ENCODE assay signal across 8 cellular contexts in genomic region chr6:16762547-16763477, GRCh38. TPM values are rescaled to one million over a fixed set of nuclear protein-coding genes. Genes with fewer than 3 reads are reported as not detected.
A peak's percentile ranks its signal among the peaks of the same experiment; 100 is the strongest.
DNase-seq lines count a peak whose midpoint lies in the region; ATAC-seq and TF ChIP-seq lines count a peak whose summit lies in the region.

No MANE protein-coding gene starts in this region.

- no peak for TF ChIP-seq POLR2A in body of pancreas (IDR thresholded peaks at IDR 0.05)

- H3K4me3 ChIP-seq in body of pancreas (peak overlapping the region; percentile 22 to 58), iPS-18a (ENCODE audit: low read length) (peak overlapping the region; percentile 84), skeletal muscle satellite cell (ENCODE audit: low read length) (peak overlapping the region; percentile 88)

- peak overlapping the region; percentile 93 to 99 (median 97) for H3K27ac ChIP-seq in body of pancreas
- no peak overlapping the region for H3K27ac ChIP-seq in iPS-18a (ENCODE audit: low read length)

- intact Hi-C loops in body of pancreas (cut with DNase I), result no loop called here

- peak; percentile 18 for ATAC-seq in GM21737 (IDR thresholded peaks at IDR 0.05; ENCODE audit: unreplicated experiment)
- ATAC-seq in body of pancreas, result peak; percentile 17
- ATAC-seq in HG03460 (IDR thresholded peaks at IDR 0.05; ENCODE audit: unreplicated experiment), result no peak

- no peaks in the 10 kb centered on the region for H3K9me3 ChIP-seq in body of pancreas
- no peaks in the 10 kb centered on the region for H3K9me3 ChIP-seq in iPS-18a (ENCODE audit: control insufficient read depth, low read depth, low read length)
- no peaks in the 10 kb centered on the region for H3K9me3 ChIP-seq in skeletal muscle satellite cell (replicated peaks; ENCODE audit: low read length)

- H3K4me1 ChIP-seq in body of pancreas, result peaks cover 12% of the 10 kb centered on the region
- H3K4me1 ChIP-seq in iPS-18a (ENCODE audit: control insufficient read depth, low read depth, low read length), result peaks cover 14% of the 10 kb centered on the region
- peaks cover 63% of the 10 kb centered on the region for H3K4me1 ChIP-seq in skeletal muscle satellite cell (ENCODE audit: control insufficient read depth, insufficient read depth, low read length)

- H3K4me2 ChIP-seq in skeletal muscle satellite cell (ENCODE audit: low read length), result peak overlapping the region; percentile 95

- H3K36me3 ChIP-seq in body of pancreas (replicated peaks in 1 of 2; ENCODE audit: insufficient read depth in 1 of 2, low read depth in 2 of 2) (no peaks in the 10 kb centered on the region), iPS-18a (ENCODE audit: control insufficient read depth, low read depth, low read length) (no peaks in the 10 kb centered on the region), skeletal muscle satellite cell (ENCODE audit: insufficient read depth, low read length) (no peaks in the 10 kb centered on the region)

- TF ChIP-seq CTCF in body of pancreas (IDR thresholded peaks at IDR 0.05), result peak; percentile 51 to 88 (median 82)

- peak overlapping the region; percentile 58 for H3K9ac ChIP-seq in iPS-18a (ENCODE audit: low read length)
- H3K9ac ChIP-seq in skeletal muscle satellite cell (ENCODE audit: low read depth, low read length), result peak overlapping the region; percentile 67

- DNase-seq in GF-D8 (lab: John Stamatoyannopoulos, UW), result peak; percentile 49
- peak; percentile 98 for DNase-seq in M059J (ENCODE audit: low read depth)
- peak; percentile 67 for DNase-seq in T-helper 9 cell
- DNase-seq in body of pancreas, result peak; percentile 67 to 74 (median 71)

- 1% methylated on average over 26 to 32 of the region's 32 CpGs for WGBS in body of pancreas, 2 donors

- H3K27me3 ChIP-seq in body of pancreas (no peaks in the 10 kb centered on the region), iPS-18a (ENCODE audit: control insufficient read depth, insufficient read depth, low read length) (peaks cover 39% of the 10 kb centered on the region), skeletal muscle satellite cell (ENCODE audit: control insufficient read depth, insufficient read depth, low read length) (no peaks in the 10 kb centered on the region)

RNA-seq across cellular contexts. Expression of gene ATXN1, which starts 1.6 kb away (rescaled TPM):
- 31.5 and 35.4 TPM in 2 replicates for total RNA-seq in M059J (2014; rRNA removed; shearing (Covaris generic))
- 10 to 100 TPM; 24.6 to 24.7 TPM for total RNA-seq in body of pancreas
- total RNA-seq in skeletal muscle satellite cell (2012; rRNA removed), result 8.1 and 10.9 TPM in 2 replicates
